ENCODE assay signal across 12 cellular contexts in genomic region chr9:36401897-36402480, GRCh38. TPM values are rescaled to one million over a fixed set of nuclear protein-coding genes. Genes with fewer than 3 reads are reported as not detected.
DNase-seq lines count a peak whose midpoint lies in the region; ATAC-seq, FAIRE-seq and TF ChIP-seq lines count a peak whose summit lies in the region.
"Had no signal": no experiment of that assay in that cellular context is flagged by ENCODE, and none has a peak within 500 bp of the region (broad histone marks: within the 10 kb centered on the region; RNA-seq: fewer than 3 reads in every experiment).

No MANE protein-coding gene starts in this region.

- 93% methylated on average over 3 of the region's 3 CpGs; no CpG with 5 or more reads in 1 of the 2 experiments for WGBS in H1 (ENCODE audit: extremely low coverage in 1 of 2, insufficient coverage in 1 of 2, insufficient read length in 1 of 2, insufficient replicate concordance in 2 of 2, low coverage in 1 of 2, low lambda C conversion rate in 2 of 2, missing lambda C conversion rate in 1 of 2), 2 experiments

- H3K4me1 Mint-ChIP-seq in GM23338 = peaks cover 26% of the 10 kb centered on the region

- no peak overlapping the region for H3K56ac ChIP-seq in H1 (replicated peaks; ENCODE audit: insufficient read length, low read depth, low read length)

- no peak overlapping the region for H2AK5ac ChIP-seq in H1 (ENCODE audit: low read depth, low read length)

- no peak overlapping the region for H3K27ac Mint-ChIP-seq in GM23338

- CTCF ChIA-PET in Panc1 (lab: Charles Lee) (interaction anchor here (1.5 kb wide), 1 partner anchor 154 kb away, joined by 3 read pairs; no protein-coding TSS in a partner anchor), H1 (lab: Charles Lee; ENCODE audit: partially characterized antibody) (interaction anchor here (0.6 to 2.1 kb wide), 15 partner anchors 10 to 256 kb away, joined by 3 to 11 read pairs (median 5); no protein-coding TSS in a partner anchor)

- H3K36me3 ChIP-seq in GM23338 (ENCODE audit: insufficient read depth) (no peaks in the 10 kb centered on the region), Panc1 (ENCODE audit: control insufficient read depth, insufficient read depth, low read length) (no peaks in the 10 kb centered on the region), H1 (ENCODE audit: control insufficient read depth in 2 of 4, insufficient read depth in 4 of 4, low read length in 3 of 4) (0 out of 8 replicates have a peak, but pooled peaks cover 0 to 2% (median 0%) of the 10 kb centered on the region in 4 experiments), neutrophil (no peaks in the 10 kb centered on the region)

- H4K8ac ChIP-seq in H1 (ENCODE audit: extremely low read depth, insufficient read depth, low read length) = no peak overlapping the region

- H3K36me3 Mint-ChIP-seq in GM23338 (ENCODE audit: low read depth) = peaks cover 8% of the 10 kb centered on the region; the same call in 2 of the 3 replicates

- H2AFZ ChIP-seq in GM23338 = no peak overlapping the region
- no peak overlapping the region for H2AFZ ChIP-seq in H1 (ENCODE audit: low read length)

- H3K27me3 ChIP-seq in GM23338 (ENCODE audit: insufficient read depth) = no peaks in the 10 kb centered on the region
- no peaks in the 10 kb centered on the region for H3K27me3 ChIP-seq in Panc1 (ENCODE audit: control insufficient read depth, insufficient read depth, low read length)
- H3K27me3 ChIP-seq in H1 (replicated peaks in 1 of 4; ENCODE audit: control insufficient read depth in 3 of 4, extremely low read depth in 1 of 4, insufficient read depth in 3 of 4, low read length in 3 of 4) = no peaks in the 10 kb centered on the region
- H3K27me3 ChIP-seq in neutrophil = no peaks in the 10 kb centered on the region
- H3K27me3 ChIP-seq: foreskin keratinocyte had no signal

- H3K4ac ChIP-seq in H1 (replicated peaks; ENCODE audit: insufficient read length, low read depth, low read length) = no peak overlapping the region

- H3K9me2 ChIP-seq in GM23338 (ENCODE audit: insufficient read depth) = no peaks in the 10 kb centered on the region

- in situ Hi-C loops in Panc1 (cut with HindIII; ENCODE audit: low pct_unique_long_range_greater_than_20kb, low sequenced_read_pairs) = no loop called here

- H3K18ac ChIP-seq in H1 (ENCODE audit: extremely low read depth, low read length) = no peak overlapping the region

- H3K9ac ChIP-seq in H1 (replicated peaks in 1 of 4; ENCODE audit: extremely low read depth in 1 of 4, low read depth in 3 of 4, low read length in 3 of 4) = no peak overlapping the region

- TF ChIP-seq CTCF in GM23338 (conservative IDR thresholded peaks at IDR 0.05; ENCODE audit: low read depth in 2 of 2) = no peak
- no peak for TF ChIP-seq CTCF in Panc1 (IDR thresholded peaks at IDR 0.05)
- TF ChIP-seq CTCF in H1 (IDR thresholded peaks at IDR 0.05; ENCODE audit: control extremely low read depth in 1 of 3, insufficient read depth in 1 of 3, low read depth in 1 of 3, low read length in 3 of 3) = no peak
- TF ChIP-seq CTCF in neutrophil (IDR thresholded peaks at IDR 0.05) = no peak

- H4K5ac ChIP-seq in H1 (ENCODE audit: insufficient read length, low read depth, low read length) = no peak overlapping the region

- H3K4me3 Mint-ChIP-seq in GM23338 = peak overlapping the region; percentile 97

- H3K4me1 ChIP-seq in GM23338 (ENCODE audit: insufficient read depth) (peaks cover 37% of the 10 kb centered on the region), Panc1 (ENCODE audit: control insufficient read depth, insufficient read depth, low read length) (peaks cover 29% of the 10 kb centered on the region), H1 (replicated peaks in 1 of 4; ENCODE audit: control insufficient read depth in 3 of 4, insufficient read depth in 4 of 4, low read length in 3 of 4) (peaks cover 0 to 9% (median 0%) of the 10 kb centered on the region in 4 experiments; a peak in 3 of 7 replicates), neutrophil (ENCODE audit: control insufficient read depth in 1 of 2, insufficient read depth in 1 of 2, low read depth in 1 of 2, low read length in 1 of 2) (peaks cover 22 to 24% of the 10 kb centered on the region in 2 experiments)

- FAIRE-seq in H1 (lab: Jason Lieb, UNC) = no peak

- no peak for TF ChIP-seq RAD21 in H1 (IDR thresholded peaks at IDR 0.05 in 1 of 2, conservative IDR thresholded peaks at IDR 0.05 in 1 of 2; ENCODE audit: low read depth in 2 of 2, low read length in 2 of 2)

- POLR2A ChIA-PET in Panc1 (lab: Charles Lee) (interaction anchor here (0.7 kb wide), 1 partner anchor 9 kb away, joined by 3 read pairs; no protein-coding TSS in a partner anchor), H1 (lab: Charles Lee; ENCODE audit: partially characterized antibody) (interaction anchor here (0.6 to 2.6 kb wide), 8 partner anchors 9 to 855 kb away, joined by 3 to 9 read pairs (median 3); no protein-coding TSS in a partner anchor)

- H3F3A ChIP-seq in GM23338 (replicated peaks; ENCODE audit: low read depth) = peaks cover 10% of the 10 kb centered on the region; the same call in 1 of the 2 replicates

- no peaks in the 10 kb centered on the region; the same call in 1 of the 2 replicates for H3K9me3 ChIP-seq in Panc1 (ENCODE audit: control insufficient read depth, insufficient read depth, low read depth, low read length)
- no peaks in the 10 kb centered on the region for H3K9me3 ChIP-seq in H1 (ENCODE audit: insufficient read depth in 2 of 2, low read depth in 1 of 2, low read length in 1 of 2)
- no peaks in the 10 kb centered on the region for H3K9me3 ChIP-seq in neutrophil

- H3K27me3 Mint-ChIP-seq in GM23338 (ENCODE audit: insufficient read depth, low read depth, poor library complexity) = peaks cover 15% of the 10 kb centered on the region

- no TSS peak for BruUV-seq in Panc1 (replicated peaks; lab: Mats Ljungman, UMichigan)

- H2BK120ac ChIP-seq in H1 (replicated peaks; ENCODE audit: low read depth, low read length) = no peak overlapping the region

- no peak overlapping the region for H2BK5ac ChIP-seq in H1 (ENCODE audit: low read depth, low read length)

- 0 out of 3 replicates have a peak, but pooled peaks cover 3% of the 10 kb centered on the region for H3K9me3 Mint-ChIP-seq in GM23338

- no peak overlapping the region for H2BK12ac ChIP-seq in H1 (ENCODE audit: low read depth, low read length)

- H2BK15ac ChIP-seq in H1 (ENCODE audit: low read length) = no peak overlapping the region

- TF ChIP-seq POLR2A in H1 (IDR thresholded peaks at IDR 0.05; ENCODE audit: control extremely low read depth in 1 of 2, low read depth in 2 of 2, low read length in 2 of 2) = no peak

- intact Hi-C loops in Panc1 (cut with micrococcal nuclease; ENCODE audit: unreplicated experiment) = no loop called here

- H3K27ac ChIP-seq in GM23338 (ENCODE audit: low read depth) = peak overlapping the region; percentile 96
- peak overlapping the region; percentile 82 for H3K27ac ChIP-seq in Panc1 (ENCODE audit: low read length)
- no peak overlapping the region for H3K27ac ChIP-seq in H1 (ENCODE audit: low read depth, low read length)
- peak overlapping the region; percentile 96 for H3K27ac ChIP-seq in neutrophil
- H3K27ac ChIP-seq: foreskin keratinocyte had no signal

- H4K20me1 ChIP-seq in GM23338 (replicated peaks; ENCODE audit: insufficient read depth) = peaks cover 11% of the 10 kb centered on the region
- H4K20me1 ChIP-seq in H1 (replicated peaks in 1 of 2; ENCODE audit: control insufficient read depth in 1 of 2, insufficient read depth in 2 of 2, low read length in 2 of 2) = peaks cover 4% of the 10 kb centered on the region in 2 experiments

- no peak overlapping the region for H3K14ac ChIP-seq in H1 (ENCODE audit: insufficient read length)

- peaks cover 3% of the 10 kb centered on the region; the same call in 1 of the 2 replicates for H3K79me1 ChIP-seq in H1 (ENCODE audit: low read depth, low read length)

- no peak overlapping the region for H2BK20ac ChIP-seq in H1 (ENCODE audit: low read length)

- peaks cover 86% of the 10 kb centered on the region for H3K79me2 ChIP-seq in GM23338 (replicated peaks; ENCODE audit: insufficient read depth)
- peaks cover 20 to 86% of the 10 kb centered on the region in 2 experiments for H3K79me2 ChIP-seq in H1 (ENCODE audit: control insufficient read depth in 1 of 2, insufficient read depth in 2 of 2, low read length in 2 of 2)

- H3K4me2 ChIP-seq in GM23338 (peak overlapping the region; percentile 80), H1 (ENCODE audit: insufficient read depth in 1 of 2, low read depth in 2 of 2, low read length in 2 of 2) (peak overlapping the region; percentile 74 to 80; a peak in 3 of 4 replicates)

- DNase-seq in GM23338 (ENCODE audit: low spot score) (no peak), Panc1 (ENCODE audit: low read depth, low spot score) (no peak), H1 (ENCODE audit: low read depth in 1 of 2, low spot score in 2 of 2) (no peak), cortex of kidney (lab: John Stamatoyannopoulos, UW) (no peak), DMS53 (lab: John Stamatoyannopoulos, UW) (no peak)
- DNase-seq: amniotic stem cell, EL, foreskin keratinocyte, occipital lobe had no signal

- ATAC-seq in GM23338 (no peak), Panc1 (no peak), GM18517 (IDR thresholded peaks at IDR 0.05; ENCODE audit: unreplicated experiment) (no peak), HG03457 (IDR thresholded peaks at IDR 0.05; ENCODE audit: unreplicated experiment) (no peak)

- H4K91ac ChIP-seq in H1 (replicated peaks; ENCODE audit: insufficient read length, low read length) = no peak overlapping the region

- TF ChIP-seq EP300 in H1 (IDR thresholded peaks at IDR 0.05; ENCODE audit: borderline replicate concordance in 1 of 2, low read depth in 2 of 2, low read length in 2 of 2) = no peak

- H3K4me3 ChIP-seq in GM23338 (peak overlapping the region; percentile 70), Panc1 (ENCODE audit: low read depth in 2 of 2, low read length in 2 of 2) (peak overlapping the region; percentile 79 to 90; a peak in 2 of 4 replicates), H1 (ENCODE audit: extremely low read depth in 1 of 4, insufficient read depth in 2 of 4, low read depth in 3 of 4, low read length in 4 of 4) (peak overlapping the region in 3 of 4 experiments; percentile 23 to 97 (median 29); a peak in 2 of 8 replicates), neutrophil (ENCODE audit: low read depth in 1 of 2, low read length in 1 of 2) (peak overlapping the region; percentile 88 to 91)

- H3K23me2 ChIP-seq in H1 (ENCODE audit: low read depth, low read length) = peaks cover 2% of the 10 kb centered on the region; the same call in 1 of the 2 replicates

- H3K23ac ChIP-seq in H1 (ENCODE audit: insufficient read length) = no peak overlapping the region

RNA-seq across cellular contexts. Expression of gene RNF38, which starts 1.9 kb away (rescaled TPM):
- 60.3 and 61.9 TPM in 2 replicates for total RNA-seq in GM23338 (2014; rRNA removed; shearing (Covaris generic))
- polyA plus RNA-seq in GM23338 (2016; fragmentation: Nextera tagmentation; extraction: Ambion mirVana) (13.7 and 15.6 TPM in 2 replicates), H1 (2011; rRNA removed) (40.7 and 54.9 TPM in 2 replicates)
- total RNA-seq in Panc1 (2021; ENCODE audit: unreplicated experiment) = 78.0 TPM
- polyA plus RNA-seq in Panc1 (2012; ENCODE audit: insufficient read length) = 34.0 TPM
- total RNA-seq in H1 (2021; fragmentation: NEBNext Ultra II Directional; extraction: Animal tissue kit (Norgen Biotek cat#: 25700)) = 60.9 and 61.3 TPM in 2 replicates
- 28.7 TPM for polyA plus RNA-seq in H1 (2011; cell fraction: cytosol; rRNA removed)
- 42.8 TPM for polyA plus RNA-seq in H1 (2011; cell fraction: nucleus; rRNA removed)
- 24.9 to 32.3 TPM (median 29.1 TPM) in 4 replicates for polyA plus RNA-seq in H1 (2012, experiment 1 of 2)
- 3.4 TPM for polyA plus RNA-seq in H1 (2012, experiment 2 of 2)
- polyA plus RNA-seq in H1 (2013, experiment 1 of 2) = 21.2 TPM
- 20.7 TPM for polyA plus RNA-seq in H1 (2013, experiment 2 of 2)
- 155 and 161 TPM in 2 replicates for polyA minus RNA-seq in H1 (2011; rRNA and poly(A)+ RNA removed)
- 40.3 TPM for polyA minus RNA-seq in H1 (2011; cell fraction: cytosol; rRNA and poly(A)+ RNA removed)
- 57.0 TPM for polyA minus RNA-seq in H1 (2011; cell fraction: nucleus; rRNA and poly(A)+ RNA removed)

Comparison
In these comparisons a context has a peak if more than half of its experiments do, and no peak if none do; other contexts are left out.
1. H3K4me3 ChIP-seq: peak in every context shown above with its lines; median percentile 90 in neutrophil; 84 in Panc1; 70 in GM23338; 29 in H1.